ENCODE assay signal across 8 cellular contexts in genomic region chr13:91139232-91139631, GRCh38.
"Had no signal": no experiment of that assay in that cellular context is flagged by ENCODE, and none has a peak within 500 bp of the region (broad histone marks: within the 10 kb centered on the region; RNA-seq: fewer than 3 reads in every experiment).

No MANE protein-coding gene starts in this region.

- H3K9ac ChIP-seq: KMS-11 had no signal

- H3K4me2 ChIP-seq: KMS-11 had no signal

- ATAC-seq: HCT116 had no signal

- H3K9me3 Mint-ChIP-seq: HFFc6 had no signal

- H3K27ac ChIP-seq: KMS-11 had no signal

- H3K4me3 Mint-ChIP-seq: HFFc6 had no signal

- H3K4me3 ChIP-seq: HAP-1 had no signal

- H3K27ac Mint-ChIP-seq: HFFc6 had no signal

- H3K9me3 ChIP-seq: HAP-1 had no signal

- H3K4me1 ChIP-seq: HAP-1 had no signal

- H3K36me3 ChIP-seq: HAP-1 had no signal

- DNase-seq: GOT3, H7, HFFc6, IMR-90, KBM-7 had no signal
